ENCODE assay signal across 8 cellular contexts in the genomic region with DNA sequence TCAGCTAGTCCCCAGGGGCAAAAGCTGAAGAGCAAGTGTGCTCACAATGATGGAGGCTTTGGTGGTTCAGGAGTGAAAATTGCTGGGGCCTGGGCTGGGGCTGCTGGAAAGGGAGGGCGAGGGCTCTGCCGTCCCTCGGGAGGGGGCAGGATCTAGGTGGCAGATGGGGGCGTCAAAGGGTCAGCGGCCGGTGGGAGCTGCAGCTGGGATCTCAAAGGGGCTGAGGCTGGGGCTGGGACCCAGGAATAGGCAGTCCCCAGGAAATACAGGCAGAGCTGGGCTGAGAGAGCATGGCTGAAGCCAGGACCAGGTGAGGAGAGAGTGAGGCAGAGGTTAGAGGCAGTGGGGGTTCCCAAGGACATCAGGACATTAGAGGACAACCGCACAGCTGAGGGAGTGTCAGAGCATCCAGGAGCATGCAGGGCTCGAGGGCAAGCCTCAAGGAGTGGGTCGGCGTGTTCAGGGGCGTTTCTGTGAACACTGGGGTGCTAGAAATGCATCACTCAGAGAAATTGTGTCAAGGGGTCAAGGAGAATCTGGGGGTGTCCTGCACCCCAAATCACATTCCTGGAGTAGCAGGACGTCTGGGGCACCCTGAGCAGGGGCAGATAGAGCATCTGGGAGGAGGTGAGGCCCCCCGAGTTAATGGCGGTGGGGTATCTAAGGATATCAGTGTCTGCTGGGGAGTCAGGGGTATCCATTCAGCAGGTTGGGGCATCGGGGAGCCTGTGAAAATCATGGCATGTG. TPM values are rescaled to one million over a fixed set of nuclear protein-coding genes. Genes with fewer than 3 reads are reported as not detected.
DNase-seq lines count a peak whose midpoint lies in the region; FAIRE-seq and TF ChIP-seq lines count a peak whose summit lies in the region.

No MANE protein-coding gene starts in this region.

- peaks cover 35% of the 10 kb centered on the region for H3K4me1 Mint-ChIP-seq in T-helper 2 cell treated with Interferon-gamma antibody and Interleukin-4, amounts not matched to agents 5 μg/mL and 100 μg/mL, for 36 hours (ENCODE audit: low read depth)

- H3K9ac ChIP-seq in kidney (ENCODE audit: low read length in 2 of 2): no peak overlapping the region

- DNase-seq in T-helper 2 cell treated with Interferon-gamma antibody and Interleukin-4, amounts not matched to agents 5 μg/mL and 100 μg/mL, for 36 hours (ENCODE audit: low spot score): no peak
- DNase-seq in T-helper 2 cell (no peak), kidney (peak; percentile 76), substantia nigra (lab: John Stamatoyannopoulos, UW) (no peak), HTR-8/SVneo (ENCODE audit: insufficient read length, low spot score) (no peak), GM19239 (ENCODE audit: insufficient read length, low spot score) (no peak), SKM-1 (lab: John Stamatoyannopoulos, UW; ENCODE audit: unreplicated experiment) (no peak)

- TF ChIP-seq CTCF in kidney (IDR thresholded peaks at IDR 0.05; ENCODE audit: borderline replicate concordance, extremely low read depth, insufficient read depth): no peak

- no peaks in the 10 kb centered on the region for H3K36me3 ChIP-seq in kidney (ENCODE audit: control insufficient read depth in 1 of 2, insufficient read depth in 2 of 2, low read length in 2 of 2)

- no peak for FAIRE-seq in kidney (lab: Jason Lieb, UNC)
- no peak for FAIRE-seq in HTR-8/SVneo (lab: Jason Lieb, UNC)
- no peak for FAIRE-seq in GM19239 (lab: Jason Lieb, UNC)

- no peaks in the 10 kb centered on the region for H3K27me3 Mint-ChIP-seq in T-helper 2 cell treated with Interferon-gamma antibody and Interleukin-4, amounts not matched to agents 5 μg/mL and 100 μg/mL, for 36 hours (ENCODE audit: low read depth)

- H3K9me3 ChIP-seq in kidney (ENCODE audit: control insufficient read depth in 1 of 2, low read length in 2 of 2): no peaks in the 10 kb centered on the region

- peak overlapping the region; percentile 76 for H3K4me3 Mint-ChIP-seq in T-helper 2 cell treated with Interferon-gamma antibody and Interleukin-4, amounts not matched to agents 5 μg/mL and 100 μg/mL, for 36 hours

- H3K4me3 ChIP-seq in kidney (ENCODE audit: low read length in 2 of 2): peak overlapping the region in 1 of 2 donors; percentile 61

- no peaks in the 10 kb centered on the region for H3K9me3 Mint-ChIP-seq in T-helper 2 cell treated with Interferon-gamma antibody and Interleukin-4, amounts not matched to agents 5 μg/mL and 100 μg/mL, for 36 hours

- intact Hi-C loops in kidney (cut with DNase I): no loop called here

- peaks cover 0 to 9% of the 10 kb centered on the region in 2 donors for H3K4me1 ChIP-seq in kidney (ENCODE audit: control insufficient read depth in 1 of 2, insufficient read depth in 1 of 2, low read depth in 1 of 2, low read length in 2 of 2)

- H3K27ac ChIP-seq in angular gyrus (ENCODE audit: low read depth, low read length) (peak overlapping the region; percentile 81), kidney (ENCODE audit: low read depth in 2 of 2, low read length in 2 of 2) (no peak overlapping the region), substantia nigra (ENCODE audit: low read depth, low read length, poor library complexity, severe bottlenecking) (peak overlapping the region; percentile 45)

- H3K36me3 Mint-ChIP-seq in T-helper 2 cell treated with Interferon-gamma antibody and Interleukin-4, amounts not matched to agents 5 μg/mL and 100 μg/mL, for 36 hours (ENCODE audit: low read depth): peaks cover 13% of the 10 kb centered on the region

- H3K27ac Mint-ChIP-seq in T-helper 2 cell treated with Interferon-gamma antibody and Interleukin-4, amounts not matched to agents 5 μg/mL and 100 μg/mL, for 36 hours: peak overlapping the region; percentile 75

RNA-seq across cellular contexts. Expression of a gene that starts 1.2 kb away (rescaled TPM):
- 7.0 TPM for total RNA-seq in kidney
- polyA plus RNA-seq in kidney (ENCODE audit: insufficient read depth, low read depth, low replicate concordance): 15.7 TPM

RNA-seq across cellular contexts. Expression of a gene that starts 4.2 kb away (rescaled TPM):
- total RNA-seq in kidney: 21.5 TPM
- polyA plus RNA-seq in kidney (ENCODE audit: insufficient read depth, low read depth, low replicate concordance): 21.7 TPM

RNA-seq across cellular contexts. Expression of a gene that starts 14.8 kb away (rescaled TPM):
- 15.0 TPM for total RNA-seq in kidney
- 34.3 TPM for polyA plus RNA-seq in kidney (ENCODE audit: insufficient read depth, low read depth, low replicate concordance)

RNA-seq across cellular contexts. Expression of a gene that starts 22.9 kb away (rescaled TPM):
- 10.3 TPM for total RNA-seq in kidney
- 12.3 TPM for polyA plus RNA-seq in kidney (ENCODE audit: insufficient read depth, low read depth, low replicate concordance)

RNA-seq across cellular contexts. Expression of a gene that starts 44.3 kb away (rescaled TPM):
- total RNA-seq in kidney: 3.7 TPM
- polyA plus RNA-seq in kidney (ENCODE audit: insufficient read depth, low read depth, low replicate concordance): 10.3 TPM

Comparison
In these comparisons a context has a peak if more than half of its experiments do, and no peak if none do; other contexts are left out.
1. H3K27ac ChIP-seq: peak in angular gyrus (single experiment) and substantia nigra (single experiment); none in kidney (0 of 2).